ENCODE assay signal across 22 cellular contexts in genomic region chr16:3641801-3642396, GRCh38. TPM values are rescaled to one million over a fixed set of nuclear protein-coding genes. Genes with fewer than 3 reads are reported as not detected.
DNase-seq lines count a peak whose midpoint lies in the region; ATAC-seq and TF ChIP-seq lines count a peak whose summit lies in the region.
"Had no signal": no experiment of that assay in that cellular context is flagged by ENCODE, and none has a peak within 500 bp of the region (broad histone marks: within the 10 kb centered on the region; RNA-seq: fewer than 3 reads in every experiment).

No MANE protein-coding gene starts in this region.

- H3K27ac ChIP-seq in BLaER1 treated with 17β-estradiol and CSF1 and Interleukin-3, amounts not matched to agents 10 nM and 100 nM = peak overlapping the region in 4 of 11 experiments; percentile 25 to 39 (median 30); a peak in 3 of 22 replicates
- peak overlapping the region; percentile 62 to 80 for H3K27ac ChIP-seq in prostate gland
- no peak overlapping the region for H3K27ac ChIP-seq in CD4-positive, alpha-beta T cell (ENCODE audit: low read depth, low read length)
- H3K27ac ChIP-seq: tibial artery had no signal

- peaks cover 27% of the 10 kb centered on the region for H3K4me1 Mint-ChIP-seq in CD4-positive, alpha-beta T cell (ENCODE audit: low read depth)

- H3K36me3 ChIP-seq in BLaER1 treated with 17β-estradiol and CSF1 and Interleukin-3, amounts not matched to agents 10 nM and 100 nM = peaks cover 0 to 39% (median 22%) of the 10 kb centered on the region in 11 experiments; a peak in 17 of 22 replicates
- H3K36me3 ChIP-seq in prostate gland = no peaks in the 10 kb centered on the region

- POLR2A ChIA-PET in CD4-positive, alpha-beta T cell (lab: Charles Lee) = no interaction called here

- DNase-seq in GM13977 (ENCODE audit: low spot score) (peak; percentile 10), iPS-NIHi7 (ENCODE audit: extremely low spot score) (peak; percentile 4), prostate gland (ENCODE audit: low spot score) (no peak), putamen (ENCODE audit: low spot score) (no peak)
- DNase-seq in CD4-positive, alpha-beta T cell = no peak
- DNase-seq: activated CD8-positive, alpha-beta T cell treated with anti-CD3 and anti-CD28 coated beads for 36 hours; activated T-cell treated with anti-CD3 and anti-CD28 coated beads, Interleukin-2, amount 50 U/mL, for 4 hours; COR-L47; effector CD8-positive, alpha-beta T cell; KG1; MV-4-11; naive thymus-derived CD4-positive, alpha-beta T cell; NCI-H187 treated with DMSO at 0.1 percent for 48 hours; NCI-H82; SHP77; stimulated activated CD4-positive, alpha-beta T cell treated with anti-CD3 and anti-CD28 coated beads, Interleukin-1b, Interleukin-23, amount 100 ng/mL, for 48 hours; stimulated activated naive CD4-positive, alpha-beta T cell treated with Interleukin-2 at 50 U/mL for 16 hours; T-helper 1 cell had no signal

- peak overlapping the region in 2 of 11 experiments; percentile 2; a peak in 1 of 22 replicates for H3K9ac ChIP-seq in BLaER1 treated with 17β-estradiol and CSF1 and Interleukin-3, amounts not matched to agents 10 nM and 100 nM

- H3K4me2 ChIP-seq in BLaER1 treated with 17β-estradiol and CSF1 and Interleukin-3, amounts not matched to agents 10 nM and 100 nM = peak overlapping the region in 10 of 11 experiments; percentile 46 to 71 (median 60); a peak in 21 of 22 replicates

- peaks cover 8% of the 10 kb centered on the region for H3K36me3 Mint-ChIP-seq in CD4-positive, alpha-beta T cell (ENCODE audit: low read depth)
- H3K36me3 Mint-ChIP-seq: activated naive CD4-positive, alpha-beta T cell treated with anti-CD3 and anti-CD28 coated beads, Interleukin-2, amount 50 U/mL, for 24 hours had no signal

- H3K27me3 Mint-ChIP-seq in CD4-positive, alpha-beta T cell = no peaks in the 10 kb centered on the region
- H3K27me3 Mint-ChIP-seq: activated CD8-positive, alpha-beta T cell treated with anti-CD3 and anti-CD28 coated beads for 36 hours; activated naive CD4-positive, alpha-beta T cell treated with anti-CD3 and anti-CD28 coated beads, Interleukin-2, amount 50 U/mL, for 24 hours; naive thymus-derived CD4-positive, alpha-beta T cell had no signal

- CTCF ChIA-PET in CD4-positive, alpha-beta T cell (lab: Charles Lee) = no interaction called here

- no peak for ATAC-seq in HG03045 (IDR thresholded peaks at IDR 0.05; ENCODE audit: unreplicated experiment)
- no peak for ATAC-seq in CD4-positive, alpha-beta T cell (ENCODE audit: poor library complexity)
- ATAC-seq: activated CD8-positive, alpha-beta T cell treated with anti-CD3 and anti-CD28 coated beads for 36 hours; activated T-cell treated with anti-CD3 and anti-CD28 coated beads, Interleukin-2, amount 50 U/mL, for 4 hours; naive thymus-derived CD4-positive, alpha-beta T cell had no signal

- WGBS in prostate gland = 95% methylated on average over 9 of the region's 9 CpGs

- intact Hi-C loops in prostate gland (cut with DNase I) = no loop called here
- intact Hi-C loops in CD4-positive, alpha-beta T cell (cut with DNase I, micrococcal nuclease) = no loop called here

- no peak overlapping the region for H3K4me3 ChIP-seq in BLaER1 treated with 17β-estradiol and CSF1 and Interleukin-3, amounts not matched to agents 10 nM and 100 nM
- no peak overlapping the region for H3K4me3 ChIP-seq in prostate gland
- H3K4me3 ChIP-seq: tibial artery had no signal

- no peak for TF ChIP-seq POLR2A in prostate gland (IDR thresholded peaks at IDR 0.05)

- TF ChIP-seq CTCF in GM13977 (IDR thresholded peaks at IDR 0.05; ENCODE audit: extremely low read depth, insufficient read depth, missing control alignments) (no peak), prostate gland (IDR thresholded peaks at IDR 0.05) (no peak)
- TF ChIP-seq CTCF in CD4-positive, alpha-beta T cell (IDR thresholded peaks at IDR 0.05) = no peak

- in situ Hi-C loops in GM13977 (cut with MboI; ENCODE audit: low pct_unique_long_range_greater_than_20kb, low sequenced_read_pairs, unreplicated experiment) = no loop called here

- peaks cover 0 to 7% (median 0%) of the 10 kb centered on the region in 11 experiments; a peak in 1 of 22 replicates for H3K9me3 ChIP-seq in BLaER1 treated with 17β-estradiol and CSF1 and Interleukin-3, amounts not matched to agents 10 nM and 100 nM (replicated peaks in 1 of 11)
- no peaks in the 10 kb centered on the region for H3K9me3 ChIP-seq in prostate gland
- no peaks in the 10 kb centered on the region for H3K9me3 ChIP-seq in CD4-positive, alpha-beta T cell (ENCODE audit: control insufficient read depth, low read length)
- H3K9me3 ChIP-seq: tibial artery had no signal

- H3K27ac Mint-ChIP-seq in CD4-positive, alpha-beta T cell = no peak overlapping the region
- H3K27ac Mint-ChIP-seq: activated CD8-positive, alpha-beta T cell treated with anti-CD3 and anti-CD28 coated beads for 36 hours; activated naive CD4-positive, alpha-beta T cell treated with anti-CD3 and anti-CD28 coated beads, Interleukin-2, amount 50 U/mL, for 24 hours; naive thymus-derived CD4-positive, alpha-beta T cell had no signal

- no peaks in the 10 kb centered on the region for H3K27me3 ChIP-seq in BLaER1 treated with 17β-estradiol and CSF1 and Interleukin-3, amounts not matched to agents 10 nM and 100 nM
- no peaks in the 10 kb centered on the region for H3K27me3 ChIP-seq in prostate gland (replicated peaks; ENCODE audit: insufficient read depth)
- H3K27me3 ChIP-seq in CD4-positive, alpha-beta T cell (ENCODE audit: control insufficient read depth, insufficient read depth, low read length) = no peaks in the 10 kb centered on the region
- H3K27me3 ChIP-seq: tibial artery had no signal

- peaks cover 0 to 37% (median 0%) of the 10 kb centered on the region in 11 experiments; a peak in 7 of 22 replicates for H4K20me1 ChIP-seq in BLaER1 treated with 17β-estradiol and CSF1 and Interleukin-3, amounts not matched to agents 10 nM and 100 nM

- peaks cover 53 to 78% (median 67%) of the 10 kb centered on the region in 10 experiments for H3K4me1 ChIP-seq in BLaER1 treated with 17β-estradiol and CSF1 and Interleukin-3, amounts not matched to agents 10 nM and 100 nM
- peaks cover 23% of the 10 kb centered on the region for H3K4me1 ChIP-seq in prostate gland (replicated peaks)

- no peak overlapping the region for H3K4me3 Mint-ChIP-seq in CD4-positive, alpha-beta T cell
- H3K4me3 Mint-ChIP-seq: activated CD8-positive, alpha-beta T cell treated with anti-CD3 and anti-CD28 coated beads for 36 hours; activated naive CD4-positive, alpha-beta T cell treated with anti-CD3 and anti-CD28 coated beads, Interleukin-2, amount 50 U/mL, for 24 hours; activated T-cell treated with anti-CD3 and anti-CD28 coated beads, Interleukin-2, amount 50 U/mL, for 4 hours; naive thymus-derived CD4-positive, alpha-beta T cell had no signal

- H3K9me3 Mint-ChIP-seq in CD4-positive, alpha-beta T cell = no peaks in the 10 kb centered on the region
- H3K9me3 Mint-ChIP-seq: activated CD8-positive, alpha-beta T cell treated with anti-CD3 and anti-CD28 coated beads for 36 hours; activated naive CD4-positive, alpha-beta T cell treated with anti-CD3 and anti-CD28 coated beads, Interleukin-2, amount 50 U/mL, for 24 hours; activated T-cell treated with anti-CD3 and anti-CD28 coated beads, Interleukin-2, amount 50 U/mL, for 4 hours; naive thymus-derived CD4-positive, alpha-beta T cell had no signal

RNA-seq across cellular contexts. Expression of gene DNASE1, which starts 12.6 kb away (rescaled TPM):
- 10 to 100 TPM; 41.9 to 50.6 TPM for total RNA-seq in prostate gland
- 10 to 100 TPM in 1 of 2 experiments, 1 to 10 TPM in 1; 9.5 to 10.4 TPM for total RNA-seq in CD4-positive, alpha-beta T cell

RNA-seq across cellular contexts. Expression of gene SLX4, which starts 30.5 kb away (rescaled TPM):
- total RNA-seq in prostate gland = 10 to 100 TPM in 1 of 2 donors, 1 to 10 TPM in 1; 4.9 to 14.7 TPM
- 1 to 10 TPM; 5.1 to 5.2 TPM for total RNA-seq in CD4-positive, alpha-beta T cell

Comparison
In these comparisons a context has a peak if more than half of its experiments do, and no peak if none do; other contexts are left out.
1. DNase-seq: peak in GM13977 (single experiment) and iPS-NIHi7 (single experiment); none in prostate gland (single experiment), putamen (single experiment) and CD4-positive, alpha-beta T cell (0 of 10).